ENCODE assay signal across 17 cellular contexts in genomic region chr7:64685741-64686140, GRCh38. TPM values are rescaled to one million over a fixed set of nuclear protein-coding genes. Genes with fewer than 3 reads are reported as not detected.
A peak's percentile ranks its signal among the peaks of the same experiment; 100 is the strongest.
DNase-seq lines count a peak whose midpoint lies in the region; ATAC-seq and TF ChIP-seq lines count a peak whose summit lies in the region.
"Had no signal": no experiment of that assay in that cellular context is flagged by ENCODE, and none has a peak within 500 bp of the region (broad histone marks: within the 10 kb centered on the region; RNA-seq: fewer than 3 reads in every experiment).

No MANE protein-coding gene starts in this region.

- BruUV-seq in OCI-LY7 (replicated peaks; lab: Mats Ljungman, UMichigan) = no TSS peak

- H3K4me3 Mint-ChIP-seq in activated T-cell treated with anti-CD3 and anti-CD28 coated beads, Interleukin-2, amount 50 U/mL, for 72 hours = no peak overlapping the region
- no peak overlapping the region for H3K4me3 Mint-ChIP-seq in activated T-cell treated with anti-CD3 and anti-CD28 coated beads, Interleukin-2, amount 50 U/mL, for 4 hours

- no peak for ATAC-seq in activated T-cell treated with anti-CD3 and anti-CD28 coated beads, Interleukin-2, amount 50 U/mL, for 72 hours (replicated peaks in 1 of 2)
- no peak for ATAC-seq in activated T-cell treated with anti-CD3 and anti-CD28 coated beads, Interleukin-2, amount 50 U/mL, for 4 hours
- ATAC-seq: pancreas had no signal

- POLR2A ChIA-PET in OCI-LY7 (lab: Charles Lee) = interaction anchor here (0.5 to 8.3 kb wide), 6 partner anchors 11 to 123 kb away, joined by 3 to 105 read pairs (median 16); partner anchors contain the start of gene ZNF107

- no peak for DNase-seq in activated T-cell treated with anti-CD3 and anti-CD28 coated beads, Interleukin-2, amount 50 U/mL, for 72 hours
- no peak for DNase-seq in activated T-cell treated with anti-CD3 and anti-CD28 coated beads, Interleukin-2, amount 50 U/mL, for 4 hours
- DNase-seq in OCI-LY7 (ENCODE audit: low spot score) (no peak), epithelial cell of esophagus (ENCODE audit: low read depth) (peak; percentile 84), HK-2 (ENCODE audit: unreplicated experiment) (no peak)
- no peak for DNase-seq in effector CD4-positive, alpha-beta T cell
- no peak for DNase-seq in effector memory CD4-positive, alpha-beta T cell
- DNase-seq: ACHN, adrenal gland, erythroblast, midbrain, NCI-H1105, NCI-H2227 treated with DMSO at 0.1 percent for 48 hours, pancreas, SK-N-SH had no signal

- CTCF ChIA-PET in OCI-LY7 (lab: Charles Lee; ENCODE audit: unreplicated experiment) = no interaction called here

- peaks cover 22 to 37% of the 10 kb centered on the region in 2 donors for H3K36me3 Mint-ChIP-seq in activated T-cell treated with anti-CD3 and anti-CD28 coated beads, Interleukin-2, amount 50 U/mL, for 72 hours (ENCODE audit: insufficient read depth in 2 of 2)
- H3K36me3 Mint-ChIP-seq in activated T-cell treated with anti-CD3 and anti-CD28 coated beads, Interleukin-2, amount 50 U/mL, for 4 hours (ENCODE audit: insufficient read depth) = peaks cover 20% of the 10 kb centered on the region

- peak overlapping the region; percentile 39 for H3K4me3 ChIP-seq in OCI-LY7 (ENCODE audit: low read depth, low read length, poor library complexity, severe bottlenecking)
- no peak overlapping the region for H3K4me3 ChIP-seq in epithelial cell of esophagus (ENCODE audit: low read length)
- H3K4me3 ChIP-seq in thymus (ENCODE audit: low read length) = no peak overlapping the region
- no peak overlapping the region for H3K4me3 ChIP-seq in effector memory CD4-positive, alpha-beta T cell (ENCODE audit: insufficient read depth, low read depth, low read length, poor library complexity, severe bottlenecking)
- H3K4me3 ChIP-seq: adrenal gland, pancreas had no signal

- no peak overlapping the region for H2AFZ ChIP-seq in OCI-LY7 (ENCODE audit: low read length)

- H3K27ac Mint-ChIP-seq in activated T-cell treated with anti-CD3 and anti-CD28 coated beads, Interleukin-2, amount 50 U/mL, for 72 hours = peak overlapping the region; percentile 26

- H3K36me3 ChIP-seq in OCI-LY7 (ENCODE audit: insufficient read depth, low read length) = peaks cover 93% of the 10 kb centered on the region
- peaks cover 57% of the 10 kb centered on the region for H3K36me3 ChIP-seq in thymus (ENCODE audit: control insufficient read depth, insufficient read depth)
- H3K36me3 ChIP-seq in effector memory CD4-positive, alpha-beta T cell (ENCODE audit: control insufficient read depth, insufficient read depth, low read length) = peaks cover 51% of the 10 kb centered on the region

- no peaks in the 10 kb centered on the region for H3K27me3 ChIP-seq in thymus (ENCODE audit: control insufficient read depth, insufficient read depth)
- no peaks in the 10 kb centered on the region for H3K27me3 ChIP-seq in effector memory CD4-positive, alpha-beta T cell (replicated peaks; ENCODE audit: control insufficient read depth, insufficient read depth, low read length, poor library complexity, severe bottlenecking)
- H3K27me3 ChIP-seq: adrenal gland, pancreas had no signal

- H3K9me3 Mint-ChIP-seq in activated T-cell treated with anti-CD3 and anti-CD28 coated beads, Interleukin-2, amount 50 U/mL, for 72 hours = peaks cover 13 to 17% of the 10 kb centered on the region in 2 donors
- H3K9me3 Mint-ChIP-seq in activated T-cell treated with anti-CD3 and anti-CD28 coated beads, Interleukin-2, amount 50 U/mL, for 4 hours = peaks cover 25% of the 10 kb centered on the region

- TF ChIP-seq CTCF in OCI-LY7 (conservative IDR thresholded peaks at IDR 0.05; ENCODE audit: low read length) (no peak), epithelial cell of esophagus (IDR thresholded peaks at IDR 0.05; ENCODE audit: insufficient read depth, low read depth, low read length, missing control alignments) (no peak)

- H3K4me1 ChIP-seq in OCI-LY7 (ENCODE audit: insufficient read depth, low read length, poor library complexity, severe bottlenecking) = peaks cover 89% of the 10 kb centered on the region
- H3K4me1 ChIP-seq in thymus (ENCODE audit: control insufficient read depth, insufficient read depth, low read length) = peaks cover 7% of the 10 kb centered on the region
- no peaks in the 10 kb centered on the region for H3K4me1 ChIP-seq in effector memory CD4-positive, alpha-beta T cell (ENCODE audit: control insufficient read depth, insufficient read depth, low read length, poor library complexity, severe bottlenecking)
- H3K4me1 ChIP-seq: pancreas had no signal

- 97% methylated on average over 3 of the region's 3 CpGs for WGBS in thymus

- intact Hi-C loops in OCI-LY7 (cut with micrococcal nuclease; ENCODE audit: unreplicated experiment) = loop anchor here (1.0 to 10.0 kb wide), 5 partner anchors 9 to 378 kb away; no protein-coding TSS in a partner anchor

- peak overlapping the region; percentile 80 for H3K4me2 ChIP-seq in OCI-LY7 (ENCODE audit: low read length)
- H3K4me2 ChIP-seq: SK-N-SH had no signal

- H3K79me2 ChIP-seq in OCI-LY7 (ENCODE audit: insufficient read depth, low read depth, low read length) = peaks cover 97% of the 10 kb centered on the region

- H3K4me1 Mint-ChIP-seq in activated T-cell treated with anti-CD3 and anti-CD28 coated beads, Interleukin-2, amount 50 U/mL, for 72 hours (ENCODE audit: low read depth) = peaks cover 32% of the 10 kb centered on the region
- H3K4me1 Mint-ChIP-seq in activated T-cell treated with anti-CD3 and anti-CD28 coated beads, Interleukin-2, amount 50 U/mL, for 4 hours (ENCODE audit: low read depth) = peaks cover 43% of the 10 kb centered on the region

- H4K20me1 ChIP-seq in OCI-LY7 (ENCODE audit: insufficient read depth, low read length) = no peaks in the 10 kb centered on the region

- H3K27me3 Mint-ChIP-seq in activated T-cell treated with anti-CD3 and anti-CD28 coated beads, Interleukin-2, amount 50 U/mL, for 72 hours (ENCODE audit: low read depth) = no peaks in the 10 kb centered on the region
- H3K27me3 Mint-ChIP-seq in activated T-cell treated with anti-CD3 and anti-CD28 coated beads, Interleukin-2, amount 50 U/mL, for 4 hours (ENCODE audit: low read depth) = no peaks in the 10 kb centered on the region
- H3K27me3 Mint-ChIP-seq: IgD-negative memory B cell had no signal

- peak overlapping the region; percentile 99 for H3K27ac ChIP-seq in OCI-LY7 (ENCODE audit: low read depth, low read length, poor library complexity, severe bottlenecking)
- H3K27ac ChIP-seq in thymus (ENCODE audit: low read depth) = peak overlapping the region; percentile 56
- no peak overlapping the region for H3K27ac ChIP-seq in effector memory CD4-positive, alpha-beta T cell (ENCODE audit: insufficient read depth, low read length, poor library complexity, severe bottlenecking)
- H3K27ac ChIP-seq: adrenal gland, pancreas had no signal

- H3K9me2 ChIP-seq in OCI-LY7 (ENCODE audit: insufficient read depth, low read length) = no peaks in the 10 kb centered on the region
- H3K9me2 ChIP-seq: SK-N-SH had no signal

- no peaks in the 10 kb centered on the region for H3K9me3 ChIP-seq in OCI-LY7 (ENCODE audit: low read length)
- H3K9me3 ChIP-seq in thymus (ENCODE audit: control insufficient read depth) = peaks cover 31% of the 10 kb centered on the region
- H3K9me3 ChIP-seq in effector memory CD4-positive, alpha-beta T cell (ENCODE audit: control insufficient read depth, low read length) = no peaks in the 10 kb centered on the region
- H3K9me3 ChIP-seq: adrenal gland, pancreas, SK-N-SH had no signal

RNA-seq across cellular contexts. Expression of gene ZNF107, which starts 19.8 kb away (rescaled TPM):
- total RNA-seq in activated T-cell treated with anti-CD3 and anti-CD28 coated beads, Interleukin-2, amount 50 U/mL, for 72 hours = 10 to 100 TPM; 18.5 to 21.1 TPM
- 10 to 100 TPM; 10.2 to 12.9 (median 10.5) TPM for total RNA-seq in activated T-cell treated with anti-CD3 and anti-CD28 coated beads, Interleukin-2, amount 50 U/mL, for 4 hours
- 63.3 and 68.9 TPM in 2 replicates for total RNA-seq in OCI-LY7 (2014; rRNA removed; shearing (Covaris generic))
- total RNA-seq in OCI-LY7 (2022) = 92.2 and 97.0 TPM in 2 replicates
- polyA plus RNA-seq in thymus = 8.9 TPM
